Comparison of ENCODE assay signal across 9 cellular contexts in genomic region chr12:53996188-53996885, GRCh38. TPM values are rescaled to one million over a fixed set of nuclear protein-coding genes. Genes with fewer than 3 reads are reported as not detected.
DNase-seq lines count a peak whose midpoint lies in the region; ATAC-seq lines count a peak whose summit lies in the region.
"Had no signal": no experiment of that assay in that cellular context is flagged by ENCODE, and none has a peak within 500 bp of the region (broad histone marks: within the 10 kb centered on the region; RNA-seq: fewer than 3 reads in every experiment).

No MANE protein-coding gene starts in this region.

- no peaks in the 10 kb centered on the region for H3K9me3 ChIP-seq in iPS-18a (ENCODE audit: control insufficient read depth, low read depth, low read length)

- intact Hi-C loops in activated CD4-positive, alpha-beta T cell treated with anti-CD3 and anti-CD28 coated beads for 36 hours (cut with DNase I, micrococcal nuclease): loop anchor here in 1 of 2 experiments (5.0 kb wide), 1 partner anchor 44 kb away; the partner anchor contains the start of gene HOXC12

- ATAC-seq in activated CD4-positive, alpha-beta T cell treated with anti-CD3 and anti-CD28 coated beads for 36 hours: peak; percentile 27
- ATAC-seq in T-cell (replicated peaks in 1 of 4): peak in 2 of 4 experiments; percentile 14 to 15
- no peak for ATAC-seq in stimulated activated naive B cell treated with anti-CD40 and anti-IgM and Interleukin-4, amounts not matched to agents 10 μg/mL and 1 μg/mL and 100 μg/mL, for 72 hours (replicated peaks)
- ATAC-seq in HG02571 (IDR thresholded peaks at IDR 0.05; ENCODE audit: unreplicated experiment): no peak
- no peak for ATAC-seq in GM19455 (IDR thresholded peaks at IDR 0.05; ENCODE audit: unreplicated experiment)

- H3K27ac ChIP-seq in iPS-18a (ENCODE audit: low read length): no peak overlapping the region

- no peaks in the 10 kb centered on the region for H3K36me3 Mint-ChIP-seq in activated CD4-positive, alpha-beta T cell treated with anti-CD3 and anti-CD28 coated beads for 36 hours (ENCODE audit: low read depth)
- no peaks in the 10 kb centered on the region for H3K36me3 Mint-ChIP-seq in T-cell
- H3K36me3 Mint-ChIP-seq in stimulated activated naive B cell treated with anti-CD40 and anti-IgM and Interleukin-4, amounts not matched to agents 10 μg/mL and 1 μg/mL and 100 μg/mL, for 72 hours: peaks cover 4 to 5% of the 10 kb centered on the region in 2 donors

- CTCF ChIA-PET in activated CD4-positive, alpha-beta T cell treated with anti-CD3 and anti-CD28 coated beads for 36 hours (lab: Charles Lee): interaction anchor here (0.5 to 1.7 kb wide), 11 partner anchors 9 to 247 kb away, joined by 3 to 8 read pairs (median 4); partner anchors contain the start of genes HOXC10 and HOXC5
- CTCF ChIA-PET in T-cell (lab: Charles Lee): interaction anchor here in 1 of 2 donors (0.5 kb wide), 1 partner anchor 20 kb away, joined by 3 read pairs; no protein-coding TSS in a partner anchor

- no peaks in the 10 kb centered on the region for H3K9me3 Mint-ChIP-seq in activated CD4-positive, alpha-beta T cell treated with anti-CD3 and anti-CD28 coated beads for 36 hours (ENCODE audit: low read depth)
- no peaks in the 10 kb centered on the region for H3K9me3 Mint-ChIP-seq in T-cell
- H3K9me3 Mint-ChIP-seq in stimulated activated naive B cell treated with anti-CD40 and anti-IgM and Interleukin-4, amounts not matched to agents 10 μg/mL and 1 μg/mL and 100 μg/mL, for 72 hours: peaks cover 1 to 3% of the 10 kb centered on the region in 2 donors

- peak overlapping the region; percentile 27 for H3K4me3 ChIP-seq in iPS-18a (ENCODE audit: low read length)

- H3K4me3 Mint-ChIP-seq in activated CD4-positive, alpha-beta T cell treated with anti-CD3 and anti-CD28 coated beads for 36 hours: peak overlapping the region; percentile 65
- peak overlapping the region; percentile 74 to 88 (median 76) for H3K4me3 Mint-ChIP-seq in T-cell
- H3K4me3 Mint-ChIP-seq in stimulated activated naive B cell treated with anti-CD40 and anti-IgM and Interleukin-4, amounts not matched to agents 10 μg/mL and 1 μg/mL and 100 μg/mL, for 72 hours: peak overlapping the region; percentile 85 to 94

- peaks cover 7% of the 10 kb centered on the region for H3K4me1 ChIP-seq in iPS-18a (ENCODE audit: control insufficient read depth, low read depth, low read length)

- POLR2A ChIA-PET in activated CD4-positive, alpha-beta T cell treated with anti-CD3 and anti-CD28 coated beads for 36 hours (lab: Charles Lee): interaction anchor here (0.7 kb wide), 1 partner anchor 215 kb away, joined by 3 read pairs; no protein-coding TSS in a partner anchor
- POLR2A ChIA-PET in T-cell (lab: Charles Lee): no interaction called here

- no peaks in the 10 kb centered on the region for H3K36me3 ChIP-seq in iPS-18a (ENCODE audit: control insufficient read depth, low read depth, low read length)

- no peak for DNase-seq in activated CD4-positive, alpha-beta T cell treated with anti-CD3 and anti-CD28 coated beads for 36 hours
- no peak for DNase-seq in activated CD4-positive, alpha-beta T cell treated with anti-CD3 and anti-CD28 coated beads, Interleukin-2, amount 50 U/mL, for 1 hour
- DNase-seq in T-cell: no peak
- no peak for DNase-seq in stimulated activated naive B cell treated with anti-CD40 and anti-IgM and Interleukin-4, amounts not matched to agents 10 μg/mL and 1 μg/mL and 100 μg/mL, for 72 hours
- DNase-seq in SW 1271 (lab: John Stamatoyannopoulos, UW): no peak
- DNase-seq: midbrain had no signal

- peaks cover 83% of the 10 kb centered on the region for H3K27me3 Mint-ChIP-seq in activated CD4-positive, alpha-beta T cell treated with anti-CD3 and anti-CD28 coated beads for 36 hours
- peaks cover 76 to 91% of the 10 kb centered on the region in 2 donors for H3K27me3 Mint-ChIP-seq in T-cell
- peaks cover 76 to 95% of the 10 kb centered on the region in 2 donors for H3K27me3 Mint-ChIP-seq in stimulated activated naive B cell treated with anti-CD40 and anti-IgM and Interleukin-4, amounts not matched to agents 10 μg/mL and 1 μg/mL and 100 μg/mL, for 72 hours

- no peak overlapping the region for H3K9ac ChIP-seq in iPS-18a (ENCODE audit: low read length)

- peaks cover 100% of the 10 kb centered on the region for H3K27me3 ChIP-seq in iPS-18a (ENCODE audit: control insufficient read depth, insufficient read depth, low read length)

- peaks cover 25% of the 10 kb centered on the region for H3K4me1 Mint-ChIP-seq in activated CD4-positive, alpha-beta T cell treated with anti-CD3 and anti-CD28 coated beads for 36 hours
- H3K4me1 Mint-ChIP-seq in T-cell: peaks cover 32 to 43% (median 35%) of the 10 kb centered on the region in 3 donors
- peaks cover 32 to 65% of the 10 kb centered on the region in 2 donors for H3K4me1 Mint-ChIP-seq in stimulated activated naive B cell treated with anti-CD40 and anti-IgM and Interleukin-4, amounts not matched to agents 10 μg/mL and 1 μg/mL and 100 μg/mL, for 72 hours

- H3K27ac Mint-ChIP-seq in activated CD4-positive, alpha-beta T cell treated with anti-CD3 and anti-CD28 coated beads for 36 hours: no peak overlapping the region
- H3K27ac Mint-ChIP-seq in T-cell: no peak overlapping the region
- H3K27ac Mint-ChIP-seq in stimulated activated naive B cell treated with anti-CD40 and anti-IgM and Interleukin-4, amounts not matched to agents 10 μg/mL and 1 μg/mL and 100 μg/mL, for 72 hours: peak overlapping the region; percentile 51

RNA-seq across cellular contexts. Expression of gene HOXC9, which starts 3.6 kb away (rescaled TPM):
- total RNA-seq in activated CD4-positive, alpha-beta T cell treated with anti-CD3 and anti-CD28 coated beads for 36 hours: not detected
- total RNA-seq in T-cell: not detected

RNA-seq across cellular contexts. Expression of gene HOXC10, which starts 11.4 kb away (rescaled TPM):
- total RNA-seq in activated CD4-positive, alpha-beta T cell treated with anti-CD3 and anti-CD28 coated beads for 36 hours: not detected
- total RNA-seq in T-cell: under 1 TPM in 1 of 5 donors, not detected in 4; 0.30 TPM

RNA-seq across cellular contexts. Expression of gene HOXC8, which starts 12.4 kb away (rescaled TPM):
- total RNA-seq in activated CD4-positive, alpha-beta T cell treated with anti-CD3 and anti-CD28 coated beads for 36 hours: not detected
- not detected for total RNA-seq in T-cell

RNA-seq across cellular contexts. Expression of gene HOTAIR, which starts 21.6 kb away (rescaled TPM):
- total RNA-seq in activated CD4-positive, alpha-beta T cell treated with anti-CD3 and anti-CD28 coated beads for 36 hours: not detected
- total RNA-seq in T-cell: not detected

RNA-seq across cellular contexts. Expression of gene HOXC11, which starts 23.4 kb away (rescaled TPM):
- not detected for total RNA-seq in activated CD4-positive, alpha-beta T cell treated with anti-CD3 and anti-CD28 coated beads for 36 hours
- total RNA-seq in T-cell: not detected
